Comparison of ENCODE assay signal across 9 cellular contexts in genomic region chr11:62905927-62906531, GRCh38. TPM values are rescaled to one million over a fixed set of nuclear protein-coding genes. Genes with fewer than 3 reads are reported as not detected.
DNase-seq lines count a peak whose midpoint lies in the region; ATAC-seq and TF ChIP-seq lines count a peak whose summit lies in the region.
"Had no signal": no experiment of that assay in that cellular context is flagged by ENCODE, and none has a peak within 500 bp of the region (broad histone marks: within the 10 kb centered on the region; RNA-seq: fewer than 3 reads in every experiment).

No MANE protein-coding gene starts in this region.

- H3K4me1 ChIP-seq in prostate gland (replicated peaks) (peaks cover 15% of the 10 kb centered on the region), uterus (no peaks in the 10 kb centered on the region)

- peak; percentile 74 to 88 for ATAC-seq in activated naive CD4-positive, alpha-beta T cell treated with anti-CD3 and anti-CD28 coated beads, Interleukin-2, amount 50 U/mL, for 72 hours
- ATAC-seq in Right ventricle myocardium inferior: peak; percentile 75

- peak; percentile 96 to 99 (median 98) for TF ChIP-seq CTCF in prostate gland (IDR thresholded peaks at IDR 0.05)
- peak; percentile 97 to 99 (median 98) for TF ChIP-seq CTCF in uterus (IDR thresholded peaks at IDR 0.05)

- H3K36me3 Mint-ChIP-seq in activated naive CD4-positive, alpha-beta T cell treated with anti-CD3 and anti-CD28 coated beads, Interleukin-2, amount 50 U/mL, for 72 hours: no peaks in the 10 kb centered on the region

- H3K36me3 ChIP-seq in prostate gland (no peaks in the 10 kb centered on the region), uterus (no peaks in the 10 kb centered on the region)

- 18% methylated on average over 14 of the region's 14 CpGs for WGBS in prostate gland

- DNase-seq in SIG-M5 treated with dmso at 0.1 percent for 504 hours (lab: John Stamatoyannopoulos, UW; ENCODE audit: unreplicated experiment) (peak; percentile 66), SIG-M5 (lab: John Stamatoyannopoulos, UW) (no peak), MV-4-11 (lab: John Stamatoyannopoulos, UW) (peak; percentile 38), SKM-1 treated with dmso at 0.1 percent for 144 hours (lab: John Stamatoyannopoulos, UW; ENCODE audit: unreplicated experiment) (peak; percentile 72), Right ventricle myocardium inferior (ENCODE audit: missing footprints) (peak; percentile 83), prostate gland (ENCODE audit: low spot score) (peak; percentile 81), uterus (peak; percentile 82 to 87)
- peak; percentile 79 to 84 for DNase-seq in activated naive CD4-positive, alpha-beta T cell treated with anti-CD3 and anti-CD28 coated beads, Interleukin-2, amount 50 U/mL, for 72 hours (ENCODE audit: low spot score in 2 of 2)

- H3K4me3 ChIP-seq in prostate gland (no peak overlapping the region), uterus (no peak overlapping the region)

- H3K27ac Mint-ChIP-seq in activated naive CD4-positive, alpha-beta T cell treated with anti-CD3 and anti-CD28 coated beads, Interleukin-2, amount 50 U/mL, for 72 hours: no peak overlapping the region

- H3K27ac ChIP-seq in prostate gland (peak overlapping the region; percentile 34 to 81), uterus (peak overlapping the region; percentile 29 to 30)

- H3K9me3 ChIP-seq in prostate gland (no peaks in the 10 kb centered on the region), uterus (no peaks in the 10 kb centered on the region)

- intact Hi-C loops in Right ventricle myocardium inferior (cut with DNase I): loop anchor here (1.0 kb wide), 1 partner anchor 118 kb away; no protein-coding TSS in a partner anchor
- intact Hi-C loops in prostate gland (cut with DNase I): loop anchor here (1.0 kb wide), 1 partner anchor 118 kb away; no protein-coding TSS in a partner anchor
- intact Hi-C loops in uterus (cut with DNase I; ENCODE audit: low total_unique reads): loop anchor here (2.0 kb wide), 1 partner anchor 117 kb away; no protein-coding TSS in a partner anchor

- H3K27me3 ChIP-seq in prostate gland (replicated peaks; ENCODE audit: insufficient read depth) (no peaks in the 10 kb centered on the region), uterus (no peaks in the 10 kb centered on the region)

- no peak for TF ChIP-seq POLR2A in prostate gland (IDR thresholded peaks at IDR 0.05)
- no peak for TF ChIP-seq POLR2A in uterus (IDR thresholded peaks at IDR 0.05)

- H3K9me3 Mint-ChIP-seq in activated naive CD4-positive, alpha-beta T cell treated with anti-CD3 and anti-CD28 coated beads, Interleukin-2, amount 50 U/mL, for 72 hours: no peaks in the 10 kb centered on the region

RNA-seq across cellular contexts. Expression of gene CHRM1, which starts 15.1 kb away (rescaled TPM):
- not detected for total RNA-seq in activated naive CD4-positive, alpha-beta T cell treated with anti-CD3 and anti-CD28 coated beads, Interleukin-2, amount 50 U/mL, for 72 hours
- total RNA-seq in Right ventricle myocardium inferior (not detected), prostate gland (100 to 1,000 TPM in 1 of 2 donors, 10 to 100 TPM in 1; 38.1 to 107 TPM), uterus (1 to 10 TPM in 1 of 4 donors, not detected in 3; 1.3 TPM)
- total RNA-seq: subcutaneous adipose tissue had no signal

RNA-seq across cellular contexts. Expression of gene SLC3A2, which starts 25.3 kb away (rescaled TPM):
- total RNA-seq in activated naive CD4-positive, alpha-beta T cell treated with anti-CD3 and anti-CD28 coated beads, Interleukin-2, amount 50 U/mL, for 72 hours: 100 to 1,000 TPM; 295 to 308 TPM
- 39.7 TPM for total RNA-seq in Right ventricle myocardium inferior
- total RNA-seq in prostate gland: 100 to 1,000 TPM; 158 to 235 TPM
- 100 to 1,000 TPM in 2 of 4 donors, 10 to 100 TPM in 2; 69.8 to 206 (median 98.4) TPM for total RNA-seq in uterus

Comparison
In these comparisons a context has a peak if more than half of its experiments do, and no peak if none do; other contexts are left out.
1. RNA of gene CHRM1, which starts 15.1 kb away (total RNA-seq): 38.1 to 107 TPM in prostate gland; not detected in Right ventricle myocardium inferior (single experiment), not detected in activated naive CD4-positive, alpha-beta T cell treated with anti-CD3 and anti-CD28 coated beads, Interleukin-2, amount 50 U/mL, for 72 hours and 1.3 TPM in uterus; every median in the first group is over 10 times any median in the second.